Comparison of ENCODE assay signal across 7 cellular contexts in the genomic region with DNA sequence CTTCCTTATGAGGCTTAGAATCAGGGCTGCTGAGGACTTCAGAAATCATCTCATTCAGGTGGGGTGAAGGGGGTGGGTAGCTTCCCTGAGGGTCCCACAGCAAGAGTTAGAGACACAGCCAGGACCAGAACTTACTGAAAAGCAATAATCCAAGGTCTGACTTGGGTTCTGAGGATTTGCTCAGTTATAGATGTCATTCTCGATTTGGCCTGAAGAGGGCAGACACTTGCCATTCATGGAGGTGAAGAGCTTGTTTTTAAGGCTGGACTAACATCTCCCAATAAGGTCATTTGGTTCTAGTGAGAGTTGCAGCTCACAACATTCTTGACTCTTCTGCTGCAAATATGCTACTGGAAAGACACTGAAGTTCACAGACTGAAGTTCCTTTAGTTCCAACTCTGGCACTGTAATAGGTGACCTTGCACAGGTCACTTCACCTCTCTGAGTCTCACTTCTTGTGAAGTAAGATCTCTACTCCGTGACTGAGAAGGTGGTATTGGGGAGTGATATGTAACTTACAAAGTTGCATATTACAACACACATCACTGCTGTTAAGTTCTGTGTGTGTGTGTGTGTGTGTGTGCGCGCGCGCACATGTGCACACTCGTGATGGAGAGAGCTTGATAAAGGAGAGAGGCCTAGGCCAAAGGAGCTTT.
DNase-seq lines count a peak whose midpoint lies in the region; ATAC-seq and TF ChIP-seq lines count a peak whose summit lies in the region.

No MANE protein-coding gene starts in this region.

- peak; percentile 77 for ATAC-seq in GM19452 (IDR thresholded peaks at IDR 0.05; ENCODE audit: unreplicated experiment)
- peak; percentile 46 for ATAC-seq in HG03469 (IDR thresholded peaks at IDR 0.05; ENCODE audit: unreplicated experiment)

- in situ Hi-C loops in astrocyte of the cerebellum (cut with HindIII; ENCODE audit: low sequenced_read_pairs), result loop anchor here (25.0 kb wide), 1 partner anchor 583 kb away; no protein-coding TSS in a partner anchor

- TF ChIP-seq CTCF in astrocyte of the cerebellum (IDR thresholded peaks at IDR 0.05; ENCODE audit: low read depth, low read length, missing control alignments), result peak; percentile 74
- TF ChIP-seq CTCF in spleen (IDR thresholded peaks at IDR 0.05 in 8 of 11, conservative IDR thresholded peaks at IDR 0.05 in 3 of 11), result peak; percentile 50 to 83 (median 73)

- DNase-seq in ELR (ENCODE audit: low read depth) (peak; percentile 82), NCI-H774 (lab: John Stamatoyannopoulos, UW) (peak; percentile 57), astrocyte of the cerebellum (ENCODE audit: low read depth) (peak; percentile 75), iPS DF 6.9 (ENCODE audit: low read depth, low spot score) (peak; percentile 67), spleen (no peak)

- H3K9me3 ChIP-seq in iPS DF 6.9 (ENCODE audit: control insufficient read depth, insufficient read depth, low read length), result no peaks in the 10 kb centered on the region
- H3K9me3 ChIP-seq in spleen, result no peaks in the 10 kb centered on the region

- WGBS in iPS DF 6.9 (ENCODE audit: insufficient coverage, insufficient read length), result no CpG with 5 or more reads among the region's 7 CpGs
- WGBS in spleen, 5 donors, result 47 to 54% (median 53%) methylated on average over 7 of the region's 7 CpGs

- intact Hi-C loops in spleen (cut with DNase I; ENCODE audit: low total_unique reads), result loop anchor here (5.0 kb wide), 1 partner anchor 217 kb away; no protein-coding TSS in a partner anchor

- no peak for TF ChIP-seq POLR2A in spleen (IDR thresholded peaks at IDR 0.05)

- H3K27me3 ChIP-seq in iPS DF 6.9 (ENCODE audit: control insufficient read depth, insufficient read depth, low read length) (no peaks in the 10 kb centered on the region), spleen (replicated peaks in 1 of 7) (no peaks in the 10 kb centered on the region)

- H3K27ac ChIP-seq in iPS DF 6.9 (ENCODE audit: low read length) (no peak overlapping the region), spleen (peak overlapping the region in 3 of 8 donors; percentile 14 to 45 (median 22))

- H3K4me1 ChIP-seq in iPS DF 6.9 (ENCODE audit: control insufficient read depth, insufficient read depth, low read length) (no peaks in the 10 kb centered on the region; the same call in 1 of the 2 replicates), spleen (peaks cover 0 to 21% (median 7%) of the 10 kb centered on the region in 6 donors)

- no peak overlapping the region for H3K4me3 ChIP-seq in astrocyte of the cerebellum (ENCODE audit: low read depth, low read length)
- H3K4me3 ChIP-seq in iPS DF 6.9 (ENCODE audit: low read length), result no peak overlapping the region
- no peak overlapping the region for H3K4me3 ChIP-seq in spleen

- H3K36me3 ChIP-seq in iPS DF 6.9 (ENCODE audit: control insufficient read depth, insufficient read depth, low read length) (no peaks in the 10 kb centered on the region), spleen (peaks cover 0 to 25% (median 0%) of the 10 kb centered on the region in 6 donors)
